Comparison of ENCODE assay signal across 1 cellular context in genomic region chr2:5227062-5227699, GRCh38.
TF ChIP-seq lines count a peak whose summit lies in the region.

No MANE protein-coding gene starts in this region.

TF ChIP-seq in HEK293, 187 proteins besides CTCF, POLR2A, EP300 and RAD21 (continued from another document):
- no peak for TF ChIP-seq ZBTB11 (tag by site-specific recombination; conservative IDR thresholded peaks at IDR 0.05; ENCODE audit: low read depth)
- no peak for TF ChIP-seq ZSCAN5A (tag by site-specific recombination; IDR thresholded peaks at IDR 0.05)
- TF ChIP-seq ZNF426 (tag by site-specific recombination; IDR thresholded peaks at IDR 0.05) = peak; percentile 19; the same call in 1 of the 2 replicates
- no peak for TF ChIP-seq ZNF514 (tag by site-specific recombination; IDR thresholded peaks at IDR 0.05)
- no peak for TF ChIP-seq ZNF677 (tag by site-specific recombination; IDR thresholded peaks at IDR 0.05)
TF ChIP-seq in HEK293: peak in this region for 1.
